ENCODE assay signal across 16 cellular contexts in genomic region chr10:112362833-112363232, GRCh38. TPM values are rescaled to one million over a fixed set of nuclear protein-coding genes. Genes with fewer than 3 reads are reported as not detected.
A peak's percentile ranks its signal among the peaks of the same experiment; 100 is the strongest.
DNase-seq lines count a peak whose midpoint lies in the region; ATAC-seq and TF ChIP-seq lines count a peak whose summit lies in the region.
"Had no signal": no experiment of that assay in that cellular context is flagged by ENCODE, and none has a peak within 500 bp of the region (broad histone marks: within the 10 kb centered on the region; RNA-seq: fewer than 3 reads in every experiment).

No MANE protein-coding gene starts in this region.

- H3K9me3 ChIP-seq in PC-9 (ENCODE audit: insufficient read depth, low read depth) (no peaks in the 10 kb centered on the region), upper lobe of right lung (no peaks in the 10 kb centered on the region)

- H3K36me3 Mint-ChIP-seq in activated T-cell treated with anti-CD3 and anti-CD28 coated beads, Interleukin-2, amount 50 U/mL, for 72 hours (ENCODE audit: insufficient read depth in 2 of 2): no peaks in the 10 kb centered on the region
- H3K36me3 Mint-ChIP-seq: activated CD8-positive, alpha-beta memory T cell treated with anti-CD3 and anti-CD28 coated beads, Interleukin-2, amount 10 ng/mL, durations not matched to agents 7 days and 5 days; CD8-positive, alpha-beta T cell; immature natural killer cell had no signal

- peak overlapping the region; percentile 36 for H3K4me2 ChIP-seq in PC-9

- H3K4me1 ChIP-seq in PC-9 (replicated peaks; ENCODE audit: insufficient read depth) (peaks cover 35% of the 10 kb centered on the region), upper lobe of right lung (peaks cover 25% of the 10 kb centered on the region)

- no peak overlapping the region for H3K27ac Mint-ChIP-seq in activated T-cell treated with anti-CD3 and anti-CD28 coated beads, Interleukin-2, amount 50 U/mL, for 72 hours
- H3K27ac Mint-ChIP-seq: activated CD8-positive, alpha-beta memory T cell treated with anti-CD3 and anti-CD28 coated beads, Interleukin-2, amount 10 ng/mL, durations not matched to agents 7 days and 5 days; activated naive CD8-positive, alpha-beta T cell treated with anti-CD3 and anti-CD28 coated beads, Interleukin-2, amount 50 U/mL, for 24 hours; CD8-positive, alpha-beta T cell; dendritic cell treated with granulocyte-macrophage colony-stimulating factor and Interleukin-4, amounts not matched to agents 40 ng/mL and 50 ng/mL, for 4 days; immature natural killer cell had no signal

- no peaks in the 10 kb centered on the region for H3K9me3 Mint-ChIP-seq in activated T-cell treated with anti-CD3 and anti-CD28 coated beads, Interleukin-2, amount 50 U/mL, for 72 hours
- H3K9me3 Mint-ChIP-seq: activated naive CD8-positive, alpha-beta T cell treated with anti-CD3 and anti-CD28 coated beads, Interleukin-2, amount 50 U/mL, for 24 hours; CD8-positive, alpha-beta T cell; dendritic cell treated with granulocyte-macrophage colony-stimulating factor and Interleukin-4, amounts not matched to agents 40 ng/mL and 50 ng/mL, for 4 days; immature natural killer cell had no signal

- no peaks in the 10 kb centered on the region for H3K36me3 ChIP-seq in PC-9 (ENCODE audit: low read depth)
- no peaks in the 10 kb centered on the region for H3K36me3 ChIP-seq in upper lobe of right lung
- H3K36me3 ChIP-seq: WERI-Rb-1 had no signal

- no peaks in the 10 kb centered on the region for H3K27me3 ChIP-seq in PC-9 (ENCODE audit: insufficient read depth, low read depth)
- no peaks in the 10 kb centered on the region for H3K27me3 ChIP-seq in upper lobe of right lung

- H3K4me3 Mint-ChIP-seq in activated T-cell treated with anti-CD3 and anti-CD28 coated beads, Interleukin-2, amount 50 U/mL, for 72 hours: no peak overlapping the region
- H3K4me3 Mint-ChIP-seq: activated CD8-positive, alpha-beta memory T cell treated with anti-CD3 and anti-CD28 coated beads, Interleukin-2, amount 10 ng/mL, durations not matched to agents 7 days and 5 days; activated naive CD8-positive, alpha-beta T cell treated with anti-CD3 and anti-CD28 coated beads, Interleukin-2, amount 50 U/mL, for 24 hours; CD8-positive, alpha-beta T cell; dendritic cell treated with granulocyte-macrophage colony-stimulating factor and Interleukin-4, amounts not matched to agents 40 ng/mL and 50 ng/mL, for 4 days; immature natural killer cell had no signal

- H3K79me2 ChIP-seq in PC-9 (ENCODE audit: low read depth): no peaks in the 10 kb centered on the region

- H4K20me1 ChIP-seq in PC-9 (ENCODE audit: insufficient read depth): no peaks in the 10 kb centered on the region

- no peaks in the 10 kb centered on the region for H3K27me3 Mint-ChIP-seq in activated T-cell treated with anti-CD3 and anti-CD28 coated beads, Interleukin-2, amount 50 U/mL, for 72 hours (ENCODE audit: low read depth)
- H3K27me3 Mint-ChIP-seq: activated CD8-positive, alpha-beta memory T cell treated with anti-CD3 and anti-CD28 coated beads, Interleukin-2, amount 10 ng/mL, durations not matched to agents 7 days and 5 days had no signal

- H2AFZ ChIP-seq in PC-9: no peak overlapping the region

- H3K4me3 ChIP-seq in PC-9 (no peak overlapping the region), fibroblast of pulmonary artery (replicated peaks; ENCODE audit: low read depth, low read length) (no peak overlapping the region), upper lobe of right lung (no peak overlapping the region)

- H3F3A ChIP-seq in PC-9 (ENCODE audit: insufficient read depth, low read depth): peaks cover 21% of the 10 kb centered on the region; the same call in 1 of the 2 replicates

- DNase-seq in PC-9 (peak in 1 of 2 experiments; percentile 68), fibroblast of pulmonary artery (ENCODE audit: low read depth) (peak; percentile 27), lung microvascular endothelial cell (ENCODE audit: low read depth in 2 of 2) (peak; percentile 56 to 71), upper lobe of right lung (no peak), dedifferentiated amniotic fluid mesenchymal stem cell (ENCODE audit: extremely low spot score) (no peak), iPS-NIHi7 (ENCODE audit: extremely low spot score) (no peak)
- no peak for DNase-seq in activated T-cell treated with anti-CD3 and anti-CD28 coated beads, Interleukin-2, amount 50 U/mL, for 72 hours
- DNase-seq: activated CD8-positive, alpha-beta memory T cell treated with anti-CD3 and anti-CD28 coated beads, Interleukin-2, amount 10 ng/mL, durations not matched to agents 7 days and 5 days; activated naive CD8-positive, alpha-beta T cell treated with anti-CD3 and anti-CD28 coated beads, Interleukin-2, amount 50 U/mL, for 24 hours; immature natural killer cell; NCI-H2107; stimulated activated CD4-positive, alpha-beta T cell treated with anti-CD3 and anti-CD28 coated beads, Interleukin-2, amount 100 ng/mL, for 48 hours; WERI-Rb-1 had no signal

- no peak for TF ChIP-seq CTCF in PC-9 (conservative IDR thresholded peaks at IDR 0.05)
- TF ChIP-seq CTCF in fibroblast of pulmonary artery (IDR thresholded peaks at IDR 0.05; ENCODE audit: low read length, missing control alignments): no peak
- TF ChIP-seq CTCF in upper lobe of right lung (IDR thresholded peaks at IDR 0.05): no peak

- H3K27ac ChIP-seq in PC-9 (peak overlapping the region; percentile 73), upper lobe of right lung (peak overlapping the region; percentile 88)
- H3K27ac ChIP-seq: WERI-Rb-1 had no signal

- ATAC-seq in upper lobe of right lung: no peak
- ATAC-seq in activated T-cell treated with anti-CD3 and anti-CD28 coated beads, Interleukin-2, amount 50 U/mL, for 72 hours (replicated peaks in 1 of 2): no peak
- ATAC-seq: activated CD8-positive, alpha-beta memory T cell treated with anti-CD3 and anti-CD28 coated beads, Interleukin-2, amount 10 ng/mL, durations not matched to agents 7 days and 5 days; activated naive CD8-positive, alpha-beta T cell treated with anti-CD3 and anti-CD28 coated beads, Interleukin-2, amount 50 U/mL, for 24 hours; CD8-positive, alpha-beta T cell had no signal

- H3K9me2 ChIP-seq in PC-9 (ENCODE audit: insufficient read depth): no peaks in the 10 kb centered on the region

- POLR2A ChIA-PET in PC-9 (lab: Charles Lee; ENCODE audit: unreplicated experiment): interaction anchor here (0.7 kb wide), 1 partner anchor 26 kb away, joined by 3 read pairs; no protein-coding TSS in a partner anchor

- no TSS peak for BruUV-seq in PC-9 (replicated peaks; lab: Mats Ljungman, UMichigan)

- CTCF ChIA-PET in PC-9 (lab: Charles Lee): interaction anchor here (1.0 kb wide), 1 partner anchor 72 kb away, joined by 3 read pairs; no protein-coding TSS in a partner anchor

- intact Hi-C loops in PC-9 (cut with micrococcal nuclease; ENCODE audit: unreplicated experiment): loop anchor here (5.0 kb wide), 1 partner anchor 39 kb away; no protein-coding TSS in a partner anchor
- intact Hi-C loops in upper lobe of right lung (cut with DNase I): no loop called here

- no peaks in the 10 kb centered on the region for H3K4me1 Mint-ChIP-seq in activated T-cell treated with anti-CD3 and anti-CD28 coated beads, Interleukin-2, amount 50 U/mL, for 72 hours (ENCODE audit: low read depth)
- H3K4me1 Mint-ChIP-seq: activated CD8-positive, alpha-beta memory T cell treated with anti-CD3 and anti-CD28 coated beads, Interleukin-2, amount 10 ng/mL, durations not matched to agents 7 days and 5 days had no signal

RNA-seq across cellular contexts. Expression of gene ACSL5, which starts 11.1 kb away (rescaled TPM):
- 11.7 and 21.4 TPM in 2 replicates for total RNA-seq in PC-9 (2021)
- total RNA-seq in lung microvascular endothelial cell: 29.2 and 56.2 TPM in 2 replicates
- 79.1 TPM for total RNA-seq in upper lobe of right lung
- 10 to 100 TPM; 49.5 to 54.5 TPM for total RNA-seq in activated T-cell treated with anti-CD3 and anti-CD28 coated beads, Interleukin-2, amount 50 U/mL, for 72 hours
- total RNA-seq: H1 had no signal

Comparison
In these comparisons a context has a peak if more than half of its experiments do, and no peak if none do; other contexts are left out.
1. DNase-seq: peak in fibroblast of pulmonary artery (single experiment) and lung microvascular endothelial cell (2 of 2); none in upper lobe of right lung (single experiment), dedifferentiated amniotic fluid mesenchymal stem cell (single experiment), iPS-NIHi7 (single experiment) and activated T-cell treated with anti-CD3 and anti-CD28 coated beads, Interleukin-2, amount 50 U/mL, for 72 hours (0 of 2).